ENCODE assay signal across 8 cellular contexts in the genomic region with DNA sequence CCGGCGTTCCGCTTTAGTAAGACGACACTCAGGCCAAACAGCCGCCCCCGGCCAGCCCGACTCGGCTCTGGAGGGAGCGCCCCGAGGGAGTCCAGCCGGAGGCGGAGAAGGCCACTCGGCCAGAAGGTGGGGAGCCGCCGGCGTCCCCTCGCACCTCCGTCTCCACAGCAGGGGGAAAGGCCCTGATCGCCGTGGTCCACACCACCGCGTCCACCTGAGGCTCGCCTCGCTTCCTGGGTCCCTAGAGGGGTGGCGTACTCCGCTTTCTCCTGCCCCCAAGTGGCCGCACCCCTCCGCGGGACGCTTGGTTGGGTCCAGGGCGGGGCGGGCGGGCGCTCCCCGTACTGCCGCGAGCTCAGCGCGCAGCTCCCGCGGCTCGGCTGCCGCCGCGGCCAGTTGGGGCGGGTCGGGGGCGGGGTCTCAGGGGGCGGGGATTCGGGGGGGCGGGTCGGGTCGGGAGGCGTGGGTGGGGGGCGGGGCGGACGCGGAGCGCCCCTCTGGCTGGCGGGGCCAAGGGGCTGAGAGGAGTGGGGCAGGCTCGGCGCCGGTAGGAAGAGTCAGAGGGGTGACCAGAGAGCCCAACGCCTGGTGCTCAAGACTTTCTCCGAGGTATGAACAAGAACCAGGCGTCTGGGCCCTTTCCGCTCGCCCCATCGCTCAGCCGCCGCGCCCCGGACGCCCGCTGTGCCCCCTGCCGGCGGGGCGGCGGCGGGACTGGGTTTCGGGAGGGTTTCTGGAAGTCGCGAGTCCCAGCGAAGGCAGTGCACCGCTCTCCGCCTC. TPM values are rescaled to one million over a fixed set of nuclear protein-coding genes. Genes with fewer than 3 reads are reported as not detected.
DNase-seq lines count a peak whose midpoint lies in the region; ATAC-seq, FAIRE-seq and TF ChIP-seq lines count a peak whose summit lies in the region.

Gene FRMD6, plus strand, starts transcription at position 523 of the 780 bp plus-strand sequence. CDS start 37,927 bp downstream, outside the sequence.

- H3F3A ChIP-seq in Loucy (ENCODE audit: low read depth): no peaks in the 10 kb centered on the region

- ATAC-seq in SK-N-SH treated with all-trans-retinoic acid at 6 μM for 48 hours (peak; percentile 77), Right ventricle myocardium inferior (peak; percentile 95), pancreas (peak; percentile 82 to 93 (median 92))

- H3K4me3 Mint-ChIP-seq in activated naive CD8-positive, alpha-beta T cell treated with anti-CD3 and anti-CD28 coated beads for 36 hours: peak within 1 kb of the TSS; percentile 83

- no peaks in the 10 kb centered on the region for H3K27me3 ChIP-seq in Loucy (ENCODE audit: insufficient read depth, low read length, poor library complexity, severe bottlenecking)
- H3K27me3 ChIP-seq in pancreas: no peaks in the 10 kb centered on the region
- no peaks in the 10 kb centered on the region for H3K27me3 ChIP-seq in thyroid gland

- H3K4me1 ChIP-seq in ES-I3 (ENCODE audit: insufficient read depth, low read length) (peaks cover 16% of the 10 kb centered on the region; the same call in 1 of the 2 replicates), Loucy (ENCODE audit: insufficient read depth, low read length, poor library complexity, severe bottlenecking) (peaks cover 37% of the 10 kb centered on the region), pancreas (peaks cover 0 to 12% (median 7%) of the 10 kb centered on the region in 3 donors), thyroid gland (no peaks in the 10 kb centered on the region)

- H3K4me2 ChIP-seq in Loucy (ENCODE audit: low read depth, low read length, poor library complexity, severe bottlenecking): peak within 1 kb of the TSS; percentile 91

- intact Hi-C loops in Right ventricle myocardium inferior (cut with DNase I): loop anchor here (2.0 to 10.0 kb wide), 7 partner anchors 36 to 367 kb away; partner anchors contain the start of gene RTRAF
- intact Hi-C loops in pancreas (cut with DNase I): no loop called here
- intact Hi-C loops in thyroid gland (cut with DNase I): loop anchor here (5.0 kb wide), 1 partner anchor 126 kb away; no protein-coding TSS in a partner anchor

- peak within 1 kb of the TSS; percentile 87 to 97 (median 96) for H3K27ac ChIP-seq in pancreas
- peak within 1 kb of the TSS; percentile 88 to 97 (median 94) for H3K27ac ChIP-seq in thyroid gland

- 0 out of 2 replicates have a peak, but pooled peaks cover 4% of the 10 kb centered on the region for H3K79me2 ChIP-seq in Loucy (ENCODE audit: insufficient read depth, low read length)

- H3K36me3 ChIP-seq in ES-I3 (ENCODE audit: insufficient read depth, low read length): no peaks in the 10 kb centered on the region
- no peaks in the 10 kb centered on the region for H3K36me3 ChIP-seq in Loucy (ENCODE audit: insufficient read depth, low read length)
- no peaks in the 10 kb centered on the region for H3K36me3 ChIP-seq in pancreas
- H3K36me3 ChIP-seq in thyroid gland: no peaks in the 10 kb centered on the region

- H3K27ac Mint-ChIP-seq in activated naive CD8-positive, alpha-beta T cell treated with anti-CD3 and anti-CD28 coated beads for 36 hours: peak within 1 kb of the TSS; percentile 73

- H3K27me3 Mint-ChIP-seq in activated naive CD8-positive, alpha-beta T cell treated with anti-CD3 and anti-CD28 coated beads for 36 hours: peaks cover 25% of the 10 kb centered on the region

- peaks cover 20% of the 10 kb centered on the region for H3K4me1 Mint-ChIP-seq in activated naive CD8-positive, alpha-beta T cell treated with anti-CD3 and anti-CD28 coated beads for 36 hours

- 0 to 1% methylated on average over 37 to 86 of the region's 86 CpGs for WGBS in pancreas, 2 donors
- 0% methylated on average over 2 of the region's 86 CpGs; no CpG with 5 or more reads in 1 of the 2 donors for WGBS in thyroid gland, 2 donors

- peak within 1 kb of the TSS; percentile 86 for H3K9ac ChIP-seq in ES-I3 (ENCODE audit: low read depth, low read length)
- peak within 1 kb of the TSS; percentile 77 for H3K9ac ChIP-seq in Loucy (ENCODE audit: low read depth, low read length, poor library complexity, severe bottlenecking)

- H4K20me1 ChIP-seq in Loucy (ENCODE audit: insufficient read depth, low read length, poor library complexity, severe bottlenecking): no peaks in the 10 kb centered on the region

- TF ChIP-seq CTCF in Loucy (conservative IDR thresholded peaks at IDR 0.05; ENCODE audit: low read length): peak; percentile 74
- peak; percentile 62 to 80 (median 72) for TF ChIP-seq CTCF in pancreas (IDR thresholded peaks at IDR 0.05)
- TF ChIP-seq CTCF in thyroid gland (IDR thresholded peaks at IDR 0.05): peak; percentile 53 to 86 (median 74)

- no peaks in the 10 kb centered on the region for H3K9me2 ChIP-seq in Loucy (replicated peaks; ENCODE audit: low read depth, low read length)

- TF ChIP-seq POLR2A in H54 (IDR thresholded peaks at IDR 0.05; ENCODE audit: low read depth, low read length) (peak; percentile 62), thyroid gland (IDR thresholded peaks at IDR 0.05) (peak in 1 of 2 donors; percentile 69)

- FAIRE-seq in H54 (lab: Jason Lieb, UNC): no peak
- FAIRE-seq in pancreas (lab: Jason Lieb, UNC): no peak

- H3K36me3 Mint-ChIP-seq in activated naive CD8-positive, alpha-beta T cell treated with anti-CD3 and anti-CD28 coated beads for 36 hours: no peaks in the 10 kb centered on the region

- DNase-seq in H54 (ENCODE audit: insufficient read length, low spot score) (peak; percentile 47), Right ventricle myocardium inferior (ENCODE audit: missing footprints) (peak; percentile 94), pancreas (peak; percentile 79 to 93 (median 84)), thyroid gland (peak; percentile 85 to 87)
- DNase-seq in activated naive CD8-positive, alpha-beta T cell treated with anti-CD3 and anti-CD28 coated beads for 36 hours: peak; percentile 83

- H2AFZ ChIP-seq in Loucy (ENCODE audit: low read length): peak within 1 kb of the TSS; percentile 97

- H3K4me3 ChIP-seq in Loucy (ENCODE audit: low read length, poor library complexity, severe bottlenecking): peak within 1 kb of the TSS; percentile 83
- peak within 1 kb of the TSS; percentile 78 to 93 (median 86) for H3K4me3 ChIP-seq in pancreas
- H3K4me3 ChIP-seq in thyroid gland (replicated peaks in 1 of 3): peak within 1 kb of the TSS; percentile 41 to 97 (median 72)

- H3K9me3 Mint-ChIP-seq in activated naive CD8-positive, alpha-beta T cell treated with anti-CD3 and anti-CD28 coated beads for 36 hours: no peaks in the 10 kb centered on the region

- H3K9me3 ChIP-seq in ES-I3 (ENCODE audit: control insufficient read depth, insufficient read depth, low read length) (no peaks in the 10 kb centered on the region), Loucy (ENCODE audit: insufficient read depth, low read depth, low read length) (no peaks in the 10 kb centered on the region), pancreas (no peaks in the 10 kb centered on the region), thyroid gland (no peaks in the 10 kb centered on the region)

TF ChIP-seq in SK-N-SH treated with all-trans-retinoic acid at 6 μM for 48 hours, 23 proteins besides CTCF, POLR2A, EP300 and RAD21 (continues in another document):
- TF ChIP-seq TOX (CRISPR knock-in tag; IDR thresholded peaks at IDR 0.05; ENCODE audit: borderline replicate concordance) (no peak), ARNTL (CRISPR knock-in tag; IDR thresholded peaks at IDR 0.05; ENCODE audit: borderline replicate concordance, low read depth) (no peak), ZNF565 (CRISPR knock-in tag; conservative IDR thresholded peaks at IDR 0.05; ENCODE audit: low read depth) (no peak), OSR1 (CRISPR knock-in tag; IDR thresholded peaks at IDR 0.05) (no peak), PPARA (CRISPR knock-in tag; IDR thresholded peaks at IDR 0.05; ENCODE audit: borderline replicate concordance) (no peak), RARB (CRISPR knock-in tag; IDR thresholded peaks at IDR 0.05) (no peak), ZNF8 (CRISPR knock-in tag; IDR thresholded peaks at IDR 0.05) (no peak), CSDC2 (CRISPR knock-in tag; IDR thresholded peaks at IDR 0.05) (peak; percentile 44; the same call in 1 of the 2 replicates)
- TF ChIP-seq, protein P1, sequence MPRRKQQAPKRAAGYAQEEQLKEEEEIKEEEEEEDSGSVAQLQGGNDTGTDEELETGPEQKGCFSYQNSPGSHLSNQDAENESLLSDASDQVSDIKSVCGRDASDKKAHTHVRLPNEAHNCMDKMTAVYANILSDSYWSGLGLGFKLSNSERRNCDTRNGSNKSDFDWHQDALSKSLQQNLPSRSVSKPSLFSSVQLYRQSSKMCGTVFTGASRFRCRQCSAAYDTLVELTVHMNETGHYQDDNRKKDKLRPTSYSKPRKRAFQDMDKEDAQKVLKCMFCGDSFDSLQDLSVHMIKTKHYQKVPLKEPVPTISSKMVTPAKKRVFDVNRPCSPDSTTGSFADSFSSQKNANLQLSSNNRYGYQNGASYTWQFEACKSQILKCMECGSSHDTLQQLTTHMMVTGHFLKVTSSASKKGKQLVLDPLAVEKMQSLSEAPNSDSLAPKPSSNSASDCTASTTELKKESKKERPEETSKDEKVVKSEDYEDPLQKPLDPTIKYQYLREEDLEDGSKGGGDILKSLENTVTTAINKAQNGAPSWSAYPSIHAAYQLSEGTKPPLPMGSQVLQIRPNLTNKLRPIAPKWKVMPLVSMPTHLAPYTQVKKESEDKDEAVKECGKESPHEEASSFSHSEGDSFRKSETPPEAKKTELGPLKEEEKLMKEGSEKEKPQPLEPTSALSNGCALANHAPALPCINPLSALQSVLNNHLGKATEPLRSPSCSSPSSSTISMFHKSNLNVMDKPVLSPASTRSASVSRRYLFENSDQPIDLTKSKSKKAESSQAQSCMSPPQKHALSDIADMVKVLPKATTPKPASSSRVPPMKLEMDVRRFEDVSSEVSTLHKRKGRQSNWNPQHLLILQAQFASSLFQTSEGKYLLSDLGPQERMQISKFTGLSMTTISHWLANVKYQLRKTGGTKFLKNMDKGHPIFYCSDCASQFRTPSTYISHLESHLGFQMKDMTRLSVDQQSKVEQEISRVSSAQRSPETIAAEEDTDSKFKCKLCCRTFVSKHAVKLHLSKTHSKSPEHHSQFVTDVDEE (CRISPR knock-in tag; IDR thresholded peaks at IDR 0.05): peak; percentile 45; the same call in 1 of the 2 replicates

RNA-seq across cellular contexts. Expression of gene FRMD6, which starts in this region (rescaled TPM):
- 1 to 10 TPM; 3.4 to 3.9 TPM for total RNA-seq in activated naive CD8-positive, alpha-beta T cell treated with anti-CD3 and anti-CD28 coated beads for 36 hours
- 8.9 TPM for total RNA-seq in Right ventricle myocardium inferior
- 10 to 100 TPM in 1 of 6 donors, 1 to 10 TPM in 5; 2.9 to 20.3 (median 7.1) TPM for total RNA-seq in pancreas
- 1 to 10 TPM; 2.8 to 3.5 TPM for polyA plus RNA-seq in pancreas
- 10 to 100 TPM; 17.8 to 36.8 (median 25.8) TPM for total RNA-seq in thyroid gland

Comparison
In these comparisons a context has a peak if more than half of its experiments do, and no peak if none do; other contexts are left out.
1. Peak in every context shown above with its lines: DNase-seq, ATAC-seq, H3K4me3 ChIP-seq and H3K27ac ChIP-seq.
2. intact Hi-C loops: an anchor here in Right ventricle myocardium inferior (2.0 to 10.0 kb wide) and thyroid gland (5.0 kb wide); none called in pancreas.